In genomic region chr17:75898065-75898464, GRCh38 we compare ENCODE assay signal across 1 cellular context.
TF ChIP-seq lines count a peak whose summit lies in the region.

No MANE protein-coding gene starts in this region.

TF ChIP-seq in HepG2, 621 proteins besides CTCF, POLR2A, EP300 and RAD21:
- TF ChIP-seq ZBTB8A (CRISPR knock-in tag; IDR thresholded peaks at IDR 0.05; ENCODE audit: borderline replicate concordance, low read depth) (no peak), ZSCAN12 (CRISPR knock-in tag; IDR thresholded peaks at IDR 0.05) (no peak), RBM22 (optimal IDR thresholded peaks at IDR 0.05; ENCODE audit: low read length) (peak; percentile 29), AGO2 (optimal IDR thresholded peaks at IDR 0.05; ENCODE audit: low read depth, low read length) (peak; percentile 45), MATR3 (CRISPR knock-in tag; IDR thresholded peaks at IDR 0.05) (no peak)
